20 cellular contexts compared by ENCODE assay signal in genomic region chr1:40983286-40983685, GRCh38. TPM values are rescaled to one million over a fixed set of nuclear protein-coding genes. Genes with fewer than 3 reads are reported as not detected.
A peak's percentile ranks its signal among the peaks of the same experiment; 100 is the strongest.
DNase-seq lines count a peak whose midpoint lies in the region; ATAC-seq and TF ChIP-seq lines count a peak whose summit lies in the region.
"Had no signal": no experiment of that assay in that cellular context is flagged by ENCODE, and none has a peak within 500 bp of the region (broad histone marks: within the 10 kb centered on the region; RNA-seq: fewer than 3 reads in every experiment).

No MANE protein-coding gene starts in this region.

- H3K36me3 Mint-ChIP-seq in activated naive CD4-positive, alpha-beta T cell treated with anti-CD3 and anti-CD28 coated beads, Interleukin-2, amount 50 U/mL, for 72 hours, result peaks cover 46 to 50% of the 10 kb centered on the region in 2 donors
- H3K36me3 Mint-ChIP-seq in activated naive CD8-positive, alpha-beta T cell treated with anti-CD3 and anti-CD28 coated beads for 36 hours, result peaks cover 66% of the 10 kb centered on the region
- H3K36me3 Mint-ChIP-seq in nephron (ENCODE audit: low read depth), result peaks cover 28% of the 10 kb centered on the region

- ATAC-seq in activated naive CD4-positive, alpha-beta T cell treated with anti-CD3 and anti-CD28 coated beads, Interleukin-2, amount 50 U/mL, for 72 hours, result no peak
- ATAC-seq in GM18517 (IDR thresholded peaks at IDR 0.05; ENCODE audit: unreplicated experiment), result no peak
- no peak for ATAC-seq in HG03378 (IDR thresholded peaks at IDR 0.05; ENCODE audit: unreplicated experiment)

- peak overlapping the region; percentile 65 to 88 for H3K27ac Mint-ChIP-seq in activated naive CD4-positive, alpha-beta T cell treated with anti-CD3 and anti-CD28 coated beads, Interleukin-2, amount 50 U/mL, for 72 hours
- peak overlapping the region; percentile 78 for H3K27ac Mint-ChIP-seq in activated naive CD8-positive, alpha-beta T cell treated with anti-CD3 and anti-CD28 coated beads for 36 hours
- H3K27ac Mint-ChIP-seq in nephron, result peak overlapping the region in 2 of 3 experiments; percentile 63 to 80
- H3K27ac Mint-ChIP-seq: memory B cell had no signal

- TF ChIP-seq CTCF in nephron (IDR thresholded peaks at IDR 0.05; ENCODE audit: unreplicated experiment in 3 of 3), result no peak

- H3K4me1 Mint-ChIP-seq in activated naive CD8-positive, alpha-beta T cell treated with anti-CD3 and anti-CD28 coated beads for 36 hours, result peaks cover 62% of the 10 kb centered on the region
- H3K4me1 Mint-ChIP-seq in nephron, result peaks cover 62% of the 10 kb centered on the region

- no peaks in the 10 kb centered on the region for H3K27me3 Mint-ChIP-seq in activated naive CD8-positive, alpha-beta T cell treated with anti-CD3 and anti-CD28 coated beads for 36 hours
- no peaks in the 10 kb centered on the region for H3K27me3 Mint-ChIP-seq in nephron (ENCODE audit: low read depth)
- H3K27me3 Mint-ChIP-seq: memory B cell had no signal

- H3K9me3 Mint-ChIP-seq in activated naive CD4-positive, alpha-beta T cell treated with anti-CD3 and anti-CD28 coated beads, Interleukin-2, amount 50 U/mL, for 72 hours, result no peaks in the 10 kb centered on the region
- H3K9me3 Mint-ChIP-seq in activated naive CD8-positive, alpha-beta T cell treated with anti-CD3 and anti-CD28 coated beads for 36 hours, result no peaks in the 10 kb centered on the region
- H3K9me3 Mint-ChIP-seq in nephron, result no peaks in the 10 kb centered on the region
- H3K9me3 Mint-ChIP-seq: memory B cell had no signal

- peak overlapping the region; percentile 50 for H3K4me3 Mint-ChIP-seq in activated naive CD8-positive, alpha-beta T cell treated with anti-CD3 and anti-CD28 coated beads for 36 hours
- H3K4me3 Mint-ChIP-seq in nephron, result peak overlapping the region in 2 of 3 experiments; percentile 38 to 58
- H3K4me3 Mint-ChIP-seq: memory B cell had no signal

- DNase-seq in activated naive CD4-positive, alpha-beta T cell treated with anti-CD3 and anti-CD28 coated beads, Interleukin-2, amount 50 U/mL, for 72 hours (ENCODE audit: low spot score in 2 of 2), result no peak
- DNase-seq in activated naive CD4-positive, alpha-beta T cell treated with anti-CD3 and anti-CD28 coated beads, Interleukin-2, amount 50 U/mL, for 16 hours, result no peak
- DNase-seq in activated naive CD8-positive, alpha-beta T cell treated with anti-CD3 and anti-CD28 coated beads for 36 hours, result no peak
- DNase-seq in NCI-H774 (lab: John Stamatoyannopoulos, UW) (no peak), NCI-H146 treated with DMSO at 0.1 percent for 48 hours (lab: John Stamatoyannopoulos, UW; ENCODE audit: unreplicated experiment) (no peak)
- DNase-seq: amniotic stem cell, Calu3, HCEC 1CT, islet precursor cell, MM.1S, NCI-H2081 treated with DMSO at 0.1 percent for 48 hours, NCI-H524, PC-9, upper lobe of left lung, WERI-Rb-1 had no signal

RNA-seq across cellular contexts. Expression of gene CTPS1, which starts 3.8 kb away (rescaled TPM):
- 10 to 100 TPM; 72.8 to 92.9 TPM for total RNA-seq in activated naive CD4-positive, alpha-beta T cell treated with anti-CD3 and anti-CD28 coated beads, Interleukin-2, amount 50 U/mL, for 72 hours
- total RNA-seq in activated naive CD8-positive, alpha-beta T cell treated with anti-CD3 and anti-CD28 coated beads for 36 hours, result 100 to 1,000 TPM; 139 TPM

RNA-seq across cellular contexts. Expression of gene SLFNL1, which starts 38.2 kb away (rescaled TPM):
- under 1 TPM; 0.11 to 0.39 TPM for total RNA-seq in activated naive CD4-positive, alpha-beta T cell treated with anti-CD3 and anti-CD28 coated beads, Interleukin-2, amount 50 U/mL, for 72 hours
- under 1 TPM; 0.08 TPM for total RNA-seq in activated naive CD8-positive, alpha-beta T cell treated with anti-CD3 and anti-CD28 coated beads for 36 hours
- total RNA-seq: epithelial cell of proximal tubule had no signal
